In genomic region chr4:97910005-97910404, GRCh38 we compare ENCODE assay signal across 13 cellular contexts.
DNase-seq lines count a peak whose midpoint lies in the region; ATAC-seq, FAIRE-seq and TF ChIP-seq lines count a peak whose summit lies in the region.
"Had no signal": no experiment of that assay in that cellular context is flagged by ENCODE, and none has a peak within 500 bp of the region (broad histone marks: within the 10 kb centered on the region; RNA-seq: fewer than 3 reads in every experiment).

No MANE protein-coding gene starts in this region.

- H3K4me3 ChIP-seq in epithelial cell of proximal tubule (ENCODE audit: low read depth, low read length) (no peak overlapping the region), gastrocnemius medialis (no peak overlapping the region)
- H3K4me3 ChIP-seq: gastroesophageal sphincter, sigmoid colon, uterus had no signal

- H3K9me3 ChIP-seq in gastrocnemius medialis: no peaks in the 10 kb centered on the region
- H3K9me3 ChIP-seq: gastroesophageal sphincter, sigmoid colon, uterus had no signal

- H3K4me1 ChIP-seq in gastrocnemius medialis: no peaks in the 10 kb centered on the region
- H3K4me1 ChIP-seq: gastroesophageal sphincter, sigmoid colon, uterus had no signal

- intact Hi-C loops in gastrocnemius medialis (cut with DNase I; ENCODE audit: low total_unique reads): no loop called here

- FAIRE-seq in H54 (lab: Jason Lieb, UNC): no peak

- TF ChIP-seq CTCF in epithelial cell of proximal tubule (conservative IDR thresholded peaks at IDR 0.05; ENCODE audit: low read depth, low read length): peak; percentile 53
- TF ChIP-seq CTCF in gastrocnemius medialis (IDR thresholded peaks at IDR 0.05 in 4 of 5, conservative IDR thresholded peaks at IDR 0.05 in 1 of 5): no peak

- no peaks in the 10 kb centered on the region for H3K27me3 ChIP-seq in gastrocnemius medialis
- H3K27me3 ChIP-seq: gastroesophageal sphincter, sigmoid colon, uterus had no signal

- peak; percentile 14 for DNase-seq in COR-L47 (lab: John Stamatoyannopoulos, UW)
- peak; percentile 3 for DNase-seq in H54 (ENCODE audit: insufficient read length, low spot score)
- DNase-seq in NCI-H226: peak; percentile 2
- DNase-seq in epithelial cell of proximal tubule (ENCODE audit: low read depth): peak; percentile 4
- no peak for DNase-seq in gastrocnemius medialis
- no peak for DNase-seq in substantia nigra (lab: John Stamatoyannopoulos, UW)
- DNase-seq in AG20443 (ENCODE audit: low spot score): no peak
- DNase-seq: activated CD4-positive, alpha-beta T cell treated with anti-CD3 and anti-CD28 coated beads for 36 hours; NCI-H1092; sigmoid colon; uterus had no signal

- TF ChIP-seq POLR2A in H54 (IDR thresholded peaks at IDR 0.05; ENCODE audit: low read depth, low read length) (no peak), gastrocnemius medialis (IDR thresholded peaks at IDR 0.05) (no peak)

- H3K27ac ChIP-seq in gastrocnemius medialis (no peak overlapping the region), substantia nigra (ENCODE audit: low read depth, low read length, poor library complexity, severe bottlenecking) (no peak overlapping the region)
- H3K27ac ChIP-seq: gastroesophageal sphincter, sigmoid colon, uterus had no signal

- H3K36me3 ChIP-seq in gastrocnemius medialis: no peaks in the 10 kb centered on the region
- H3K36me3 ChIP-seq: gastroesophageal sphincter, sigmoid colon, uterus had no signal

- in situ Hi-C loops in gastrocnemius medialis (cut with MboI; ENCODE audit: low sequenced_read_pairs in 4 of 4): no loop called here

- no peak for ATAC-seq in GM19397 (IDR thresholded peaks at IDR 0.05; ENCODE audit: unreplicated experiment)
- no peak for ATAC-seq in gastrocnemius medialis
- ATAC-seq: activated CD4-positive, alpha-beta T cell treated with anti-CD3 and anti-CD28 coated beads for 36 hours; gastroesophageal sphincter had no signal

Comparison
In these comparisons a context has a peak if more than half of its experiments do, and no peak if none do; other contexts are left out.
1. DNase-seq: peak in COR-L47 (single experiment), H54 (single experiment), NCI-H226 (single experiment) and epithelial cell of proximal tubule (single experiment); none in gastrocnemius medialis (0 of 2), substantia nigra (0 of 49) and AG20443 (single experiment).